ENCODE assay signal across 1 cellular context in the genomic region with DNA sequence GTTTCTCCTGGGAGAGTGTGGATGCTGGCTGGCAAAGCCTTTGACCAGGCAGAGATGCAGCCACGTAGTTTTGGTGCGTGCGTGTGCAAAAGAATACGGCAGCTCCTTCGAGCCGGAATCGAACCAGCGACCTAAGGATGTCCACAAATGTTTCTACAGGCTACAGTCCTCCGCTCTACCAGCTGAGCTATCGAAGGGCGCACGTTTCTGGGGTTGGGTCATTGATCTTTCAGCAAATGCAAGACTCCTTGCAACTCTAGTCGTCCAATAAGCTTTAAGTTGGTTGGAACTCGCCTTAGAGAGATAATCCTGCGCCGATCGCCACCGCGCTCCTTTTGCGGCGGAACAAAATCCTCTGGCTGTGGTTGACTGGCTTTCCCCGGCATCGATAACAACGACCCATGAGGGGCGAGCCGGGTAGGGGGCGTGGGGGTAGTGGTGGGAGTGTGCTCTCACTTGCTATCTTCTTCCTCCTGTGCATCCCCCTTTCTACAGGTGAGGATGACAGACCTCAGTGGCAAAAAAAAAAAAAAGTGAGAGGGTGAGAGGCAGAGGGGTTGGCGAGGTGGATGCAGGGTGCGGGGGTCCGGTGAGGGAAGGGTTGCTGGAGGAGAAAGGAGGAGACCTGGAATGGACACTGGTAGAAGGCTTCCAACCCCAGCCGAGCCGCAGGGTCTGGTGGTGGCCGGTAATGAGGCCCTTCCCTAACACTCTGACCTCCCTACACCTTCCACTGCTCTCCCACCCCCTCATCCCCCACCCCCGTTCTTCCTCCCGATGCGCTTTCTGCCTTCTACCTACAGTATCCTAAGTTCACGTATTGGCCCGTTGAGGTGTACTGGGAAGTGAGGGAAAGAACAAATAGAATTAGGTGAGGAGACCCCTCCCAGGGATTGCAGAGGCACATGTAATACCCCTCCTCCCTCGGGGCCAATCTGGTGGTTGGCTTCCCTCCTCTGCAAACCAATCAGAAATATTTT.
TF ChIP-seq lines count a peak whose summit lies in the region.

No MANE protein-coding gene starts in this region.

TF ChIP-seq in K562, 482 proteins besides CTCF, POLR2A, EP300 and RAD21 (continued from another document):
- TF ChIP-seq, protein P1, sequence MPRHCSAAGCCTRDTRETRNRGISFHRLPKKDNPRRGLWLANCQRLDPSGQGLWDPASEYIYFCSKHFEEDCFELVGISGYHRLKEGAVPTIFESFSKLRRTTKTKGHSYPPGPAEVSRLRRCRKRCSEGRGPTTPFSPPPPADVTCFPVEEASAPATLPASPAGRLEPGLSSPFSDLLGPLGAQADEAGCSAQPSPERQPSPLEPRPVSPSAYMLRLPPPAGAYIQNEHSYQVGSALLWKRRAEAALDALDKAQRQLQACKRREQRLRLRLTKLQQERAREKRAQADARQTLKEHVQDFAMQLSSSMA (CRISPR knock-in tag; IDR thresholded peaks at IDR 0.05): no peak
- no peak for TF ChIP-seq GATAD2A (IDR thresholded peaks at IDR 0.05)
- TF ChIP-seq CXXC5 (CRISPR knock-in tag; IDR thresholded peaks at IDR 0.05): peak; percentile 68
- TF ChIP-seq, protein P2, sequence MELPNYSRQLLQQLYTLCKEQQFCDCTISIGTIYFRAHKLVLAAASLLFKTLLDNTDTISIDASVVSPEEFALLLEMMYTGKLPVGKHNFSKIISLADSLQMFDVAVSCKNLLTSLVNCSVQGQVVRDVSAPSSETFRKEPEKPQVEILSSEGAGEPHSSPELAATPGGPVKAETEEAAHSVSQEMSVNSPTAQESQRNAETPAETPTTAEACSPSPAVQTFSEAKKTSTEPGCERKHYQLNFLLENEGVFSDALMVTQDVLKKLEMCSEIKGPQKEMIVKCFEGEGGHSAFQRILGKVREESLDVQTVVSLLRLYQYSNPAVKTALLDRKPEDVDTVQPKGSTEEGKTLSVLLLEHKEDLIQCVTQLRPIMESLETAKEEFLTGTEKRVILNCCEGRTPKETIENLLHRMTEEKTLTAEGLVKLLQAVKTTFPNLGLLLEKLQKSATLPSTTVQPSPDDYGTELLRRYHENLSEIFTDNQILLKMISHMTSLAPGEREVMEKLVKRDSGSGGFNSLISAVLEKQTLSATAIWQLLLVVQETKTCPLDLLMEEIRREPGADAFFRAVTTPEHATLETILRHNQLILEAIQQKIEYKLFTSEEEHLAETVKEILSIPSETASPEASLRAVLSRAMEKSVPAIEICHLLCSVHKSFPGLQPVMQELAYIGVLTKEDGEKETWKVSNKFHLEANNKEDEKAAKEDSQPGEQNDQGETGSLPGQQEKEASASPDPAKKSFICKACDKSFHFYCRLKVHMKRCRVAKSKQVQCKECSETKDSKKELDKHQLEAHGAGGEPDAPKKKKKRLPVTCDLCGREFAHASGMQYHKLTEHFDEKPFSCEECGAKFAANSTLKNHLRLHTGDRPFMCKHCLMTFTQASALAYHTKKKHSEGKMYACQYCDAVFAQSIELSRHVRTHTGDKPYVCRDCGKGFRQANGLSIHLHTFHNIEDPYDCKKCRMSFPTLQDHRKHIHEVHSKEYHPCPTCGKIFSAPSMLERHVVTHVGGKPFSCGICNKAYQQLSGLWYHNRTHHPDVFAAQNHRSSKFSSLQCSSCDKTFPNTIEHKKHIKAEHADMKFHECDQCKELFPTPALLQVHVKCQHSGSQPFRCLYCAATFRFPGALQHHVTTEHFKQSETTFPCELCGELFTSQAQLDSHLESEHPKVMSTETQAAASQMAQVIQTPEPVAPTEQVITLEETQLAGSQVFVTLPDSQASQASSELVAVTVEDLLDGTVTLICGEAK (IDR thresholded peaks at IDR 0.05): peak; percentile 75
- TF ChIP-seq, protein P2 (CRISPR knock-in tag; IDR thresholded peaks at IDR 0.05): no peak
- 0 out of 2 replicates have a peak, but pooled peaks have one; percentile 8 for TF ChIP-seq EGR1 (conservative IDR thresholded peaks at IDR 0.05)
- peak; percentile 61; the same call in 1 of the 2 replicates for TF ChIP-seq CTBP1 (IDR thresholded peaks at IDR 0.05; ENCODE audit: borderline replicate concordance)
- 0 out of 2 replicates have a peak, but pooled peaks have one; percentile 25 for TF ChIP-seq ADNP (tag; IDR thresholded peaks at IDR 0.05)
- peak; percentile 34 to 53; a peak in 3 of 4 replicates for TF ChIP-seq NRF1 (conservative IDR thresholded peaks at IDR 0.05 in 1 of 2, IDR thresholded peaks at IDR 0.05 in 1 of 2)
- no peak for TF ChIP-seq PTRF (tag; IDR thresholded peaks at IDR 0.05)
- no peak for TF ChIP-seq CHCHD3 (CRISPR knock-in tag; IDR thresholded peaks at IDR 0.05)
- no peak for TF ChIP-seq NR1H2 (CRISPR knock-in tag; IDR thresholded peaks at IDR 0.05)
- no peak for TF ChIP-seq HOXB6 (CRISPR knock-in tag; IDR thresholded peaks at IDR 0.05; ENCODE audit: borderline replicate concordance)
- no peak for TF ChIP-seq KLF16 (IDR thresholded peaks at IDR 0.05)
- peak; percentile 50 for TF ChIP-seq CREM (IDR thresholded peaks at IDR 0.05; ENCODE audit: low read depth)
- 0 out of 4 replicates have a peak, but pooled peaks of 1 of the 2 experiments have one; percentile 10 for TF ChIP-seq TRIM24 (IDR thresholded peaks at IDR 0.05)
- TF ChIP-seq, protein P3, sequence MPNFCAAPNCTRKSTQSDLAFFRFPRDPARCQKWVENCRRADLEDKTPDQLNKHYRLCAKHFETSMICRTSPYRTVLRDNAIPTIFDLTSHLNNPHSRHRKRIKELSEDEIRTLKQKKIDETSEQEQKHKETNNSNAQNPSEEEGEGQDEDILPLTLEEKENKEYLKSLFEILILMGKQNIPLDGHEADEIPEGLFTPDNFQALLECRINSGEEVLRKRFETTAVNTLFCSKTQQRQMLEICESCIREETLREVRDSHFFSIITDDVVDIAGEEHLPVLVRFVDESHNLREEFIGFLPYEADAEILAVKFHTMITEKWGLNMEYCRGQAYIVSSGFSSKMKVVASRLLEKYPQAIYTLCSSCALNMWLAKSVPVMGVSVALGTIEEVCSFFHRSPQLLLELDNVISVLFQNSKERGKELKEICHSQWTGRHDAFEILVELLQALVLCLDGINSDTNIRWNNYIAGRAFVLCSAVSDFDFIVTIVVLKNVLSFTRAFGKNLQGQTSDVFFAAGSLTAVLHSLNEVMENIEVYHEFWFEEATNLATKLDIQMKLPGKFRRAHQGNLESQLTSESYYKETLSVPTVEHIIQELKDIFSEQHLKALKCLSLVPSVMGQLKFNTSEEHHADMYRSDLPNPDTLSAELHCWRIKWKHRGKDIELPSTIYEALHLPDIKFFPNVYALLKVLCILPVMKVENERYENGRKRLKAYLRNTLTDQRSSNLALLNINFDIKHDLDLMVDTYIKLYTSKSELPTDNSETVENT (CRISPR knock-in tag; IDR thresholded peaks at IDR 0.05): no peak
- peak; percentile 59; the same call in 1 of the 2 replicates for TF ChIP-seq SOX6 (IDR thresholded peaks at IDR 0.05)
- no peak for TF ChIP-seq LARP7 (IDR thresholded peaks at IDR 0.05)
- no peak for TF ChIP-seq ZNF586 (CRISPR knock-in tag; conservative IDR thresholded peaks at IDR 0.05)
- no peak for TF ChIP-seq GABPB1 (CRISPR knock-in tag; IDR thresholded peaks at IDR 0.05)
- 0 out of 3 replicates have a peak, but pooled peaks of 1 of the 2 experiments have one; percentile 23 for TF ChIP-seq CBX3 (IDR thresholded peaks at IDR 0.05; ENCODE audit: borderline replicate concordance in 1 of 2, low read length in 2 of 2)
- no peak for TF ChIP-seq ZNF583 (CRISPR knock-in tag; IDR thresholded peaks at IDR 0.05)
- peak; percentile 15; the same call in 1 of the 2 replicates for TF ChIP-seq CHD2 (IDR thresholded peaks at IDR 0.05; ENCODE audit: low read depth, low read length)
- no peak for TF ChIP-seq POU5F1 (IDR thresholded peaks at IDR 0.05; ENCODE audit: borderline replicate concordance, low read depth, low read length, partially characterized antibody)
- TF ChIP-seq HNRNPLL (IDR thresholded peaks at IDR 0.05; ENCODE audit: low read depth, low read length, poor library complexity, severe bottlenecking): no peak
